ENCODE assay signal across 8 cellular contexts in genomic region chr11:65418431-65418680, GRCh38. TPM values are rescaled to one million over a fixed set of nuclear protein-coding genes. Genes with fewer than 3 reads are reported as not detected.
DNase-seq lines count a peak whose midpoint lies in the region; ATAC-seq and TF ChIP-seq lines count a peak whose summit lies in the region.

No MANE protein-coding gene starts in this region.

- H3K4me3 Mint-ChIP-seq in GM23338 (peak overlapping the region; percentile 58), T-helper 17 cell (peak overlapping the region; percentile 100)

- H3K36me3 ChIP-seq in GM23338 (ENCODE audit: insufficient read depth) (no peaks in the 10 kb centered on the region), skeletal muscle tissue (ENCODE audit: control insufficient read depth in 3 of 3, insufficient read depth in 3 of 3, low read length in 3 of 3) (peaks cover 5 to 7% (median 6%) of the 10 kb centered on the region in 3 donors)

- H3K79me2 ChIP-seq in GM23338 (replicated peaks; ENCODE audit: insufficient read depth), result peaks cover 3% of the 10 kb centered on the region; the same call in 1 of the 2 replicates

- H3K27me3 ChIP-seq in GM23338 (ENCODE audit: insufficient read depth), result no peaks in the 10 kb centered on the region
- no peaks in the 10 kb centered on the region for H3K27me3 ChIP-seq in skeletal muscle tissue (ENCODE audit: control insufficient read depth in 3 of 3, insufficient read depth in 3 of 3, low read length in 3 of 3)

- H3K4me1 Mint-ChIP-seq in GM23338 (peaks cover 64% of the 10 kb centered on the region), T-helper 17 cell (peaks cover 58% of the 10 kb centered on the region)

- H3K9ac ChIP-seq in skeletal muscle tissue (ENCODE audit: low read depth in 1 of 3, low read length in 3 of 3), result peak overlapping the region; percentile 89 to 99 (median 99)

- H3K9me3 ChIP-seq in T-helper 17 cell (ENCODE audit: control insufficient read depth, low read length, poor library complexity, severe bottlenecking) (no peaks in the 10 kb centered on the region), skeletal muscle tissue (ENCODE audit: control insufficient read depth in 3 of 3, low read length in 3 of 3) (no peaks in the 10 kb centered on the region)

- H3K4me2 ChIP-seq in GM23338, result peak overlapping the region; percentile 59

- ATAC-seq in GM23338 (no peak; the same call in 2 of the 3 replicates), T-helper 17 cell (no peak), GM21528 (IDR thresholded peaks at IDR 0.05; ENCODE audit: low FRiP score, unreplicated experiment) (no peak)

- no peaks in the 10 kb centered on the region; the same call in 2 of the 3 replicates for H3K36me3 Mint-ChIP-seq in GM23338 (ENCODE audit: low read depth)
- peaks cover 6% of the 10 kb centered on the region for H3K36me3 Mint-ChIP-seq in T-helper 17 cell (ENCODE audit: low read depth)

- DNase-seq in GM23338 (ENCODE audit: low spot score) (no peak), T-helper 17 cell (no peak), foreskin fibroblast (no peak), dermis blood vessel endothelial cell (no peak), SK-N-DZ (ENCODE audit: low spot score) (no peak), NCI-H524 (lab: John Stamatoyannopoulos, UW) (no peak)

- peak overlapping the region; percentile 100 for H3K27ac Mint-ChIP-seq in GM23338
- peak overlapping the region; percentile 100 for H3K27ac Mint-ChIP-seq in T-helper 17 cell

- no peaks in the 10 kb centered on the region; the same call in 2 of the 3 replicates for H3K9me3 Mint-ChIP-seq in GM23338

- no peak overlapping the region for H2AFZ ChIP-seq in GM23338

- peaks cover 37% of the 10 kb centered on the region for H3K27me3 Mint-ChIP-seq in GM23338 (ENCODE audit: insufficient read depth, low read depth, poor library complexity)
- H3K27me3 Mint-ChIP-seq in T-helper 17 cell, result no peaks in the 10 kb centered on the region

- H3K4me3 ChIP-seq in GM23338 (peak overlapping the region; percentile 15; the same call in 1 of the 2 replicates), foreskin fibroblast (ENCODE audit: low read depth in 1 of 2, low read length in 2 of 2) (peak overlapping the region; percentile 21 to 48), skeletal muscle tissue (ENCODE audit: low read length in 3 of 3) (peak overlapping the region; percentile 69 to 90 (median 86))

- peaks cover 61% of the 10 kb centered on the region for H3K4me1 ChIP-seq in GM23338 (ENCODE audit: insufficient read depth)
- peaks cover 69 to 75% (median 73%) of the 10 kb centered on the region in 3 donors for H3K4me1 ChIP-seq in skeletal muscle tissue (ENCODE audit: control insufficient read depth in 3 of 3, insufficient read depth in 3 of 3, low read length in 3 of 3)

- no peaks in the 10 kb centered on the region for H4K20me1 ChIP-seq in GM23338 (replicated peaks; ENCODE audit: insufficient read depth)

- H3K27ac ChIP-seq in GM23338 (ENCODE audit: low read depth) (peak overlapping the region; percentile 93), skeletal muscle tissue (ENCODE audit: low read depth, low read length) (peak overlapping the region; percentile 99)

- H3F3A ChIP-seq in GM23338 (replicated peaks; ENCODE audit: low read depth), result peaks cover 34% of the 10 kb centered on the region

- TF ChIP-seq CTCF in GM23338 (conservative IDR thresholded peaks at IDR 0.05; ENCODE audit: low read depth in 2 of 2) (no peak), foreskin fibroblast (IDR thresholded peaks at IDR 0.05; ENCODE audit: low read depth, low read length) (no peak)

- H3K9me2 ChIP-seq in GM23338 (ENCODE audit: insufficient read depth), result no peaks in the 10 kb centered on the region

TF ChIP-seq in GM23338, 12 proteins besides CTCF, POLR2A, EP300 and RAD21 (continues in another document):
- TF ChIP-seq STAT1 (IDR thresholded peaks at IDR 0.05; ENCODE audit: unreplicated experiment) (no peak), ZNF114 (CRISPR knock-in tag; IDR thresholded peaks at IDR 0.05) (no peak), EZH2 (IDR thresholded peaks at IDR 0.05; ENCODE audit: low read depth, unreplicated experiment) (no peak), ETS1 (IDR thresholded peaks at IDR 0.05) (no peak), CREB1 (CRISPR knock-in tag; IDR thresholded peaks at IDR 0.05; ENCODE audit: low read depth) (no peak), POLR2AphosphoS5 (IDR thresholded peaks at IDR 0.05; ENCODE audit: low read depth) (no peak), EZH2phosphoT487 (IDR thresholded peaks at IDR 0.05; ENCODE audit: unreplicated experiment) (no peak), NANOG (IDR thresholded peaks at IDR 0.05; ENCODE audit: borderline replicate concordance) (no peak)

RNA-seq across cellular contexts. Expression of gene NEAT1, which starts 4.2 kb away (rescaled TPM):
- 6.3 and 7.2 TPM in 2 replicates for total RNA-seq in GM23338 (2014; rRNA removed; shearing (Covaris generic))
- 3.6 and 5.3 TPM in 2 replicates for polyA plus RNA-seq in GM23338 (2016; fragmentation: Nextera tagmentation; extraction: Ambion mirVana)
- total RNA-seq in T-helper 17 cell, result 100 to 1,000 TPM; 554 to 555 TPM
- total RNA-seq in skeletal muscle tissue, result 26.1 TPM
- 50.4 and 189 TPM in 2 replicates for total RNA-seq in dermis blood vessel endothelial cell
- 15.6 and 18.2 TPM in 2 replicates for polyA plus RNA-seq in SK-N-DZ (2014; cell fraction: cytosol; rRNA removed)
- 45.6 and 148 TPM in 2 replicates for polyA plus RNA-seq in SK-N-DZ (2014; cell fraction: nucleus; rRNA removed)

RNA-seq across cellular contexts. Expression of gene FRMD8, which starts 31.9 kb away (rescaled TPM):
- total RNA-seq in GM23338 (2014; rRNA removed; shearing (Covaris generic)), result 35.4 and 41.4 TPM in 2 replicates
- polyA plus RNA-seq in GM23338 (2016; fragmentation: Nextera tagmentation; extraction: Ambion mirVana), result 6.2 and 7.0 TPM in 2 replicates
- total RNA-seq in T-helper 17 cell, result 10 to 100 TPM; 29.2 to 37.5 TPM
- 8.4 TPM for total RNA-seq in skeletal muscle tissue
- 152 and 238 TPM in 2 replicates for total RNA-seq in dermis blood vessel endothelial cell
- polyA plus RNA-seq in SK-N-DZ (2014; cell fraction: cytosol; rRNA removed), result 25.3 and 31.8 TPM in 2 replicates
- polyA plus RNA-seq in SK-N-DZ (2014; cell fraction: nucleus; rRNA removed), result 28.6 and 39.3 TPM in 2 replicates

RNA-seq across cellular contexts. Expression of gene SLC25A45, which starts 35.9 kb away (rescaled TPM):
- 0.10 and 0.35 TPM in 2 replicates for total RNA-seq in GM23338 (2014; rRNA removed; shearing (Covaris generic))
- 0.74 and 0.89 TPM in 2 replicates for polyA plus RNA-seq in GM23338 (2016; fragmentation: Nextera tagmentation; extraction: Ambion mirVana)
- total RNA-seq in T-helper 17 cell (10 to 100 TPM; 57.7 to 61.6 TPM), skeletal muscle tissue (3.7 TPM), dermis blood vessel endothelial cell (1.0 and 3.3 TPM in 2 replicates)
- 2.4 and 3.9 TPM in 2 replicates for polyA plus RNA-seq in SK-N-DZ (2014; cell fraction: cytosol; rRNA removed)
- polyA plus RNA-seq in SK-N-DZ (2014; cell fraction: nucleus; rRNA removed), result 2.0 and 7.1 TPM in 2 replicates

Comparison
In these comparisons a context has a peak if more than half of its experiments do, and no peak if none do; other contexts are left out.
1. H3K4me3 ChIP-seq: peak in every context shown above with its lines; median percentile 86 in skeletal muscle tissue; 34 in foreskin fibroblast; 15 in GM23338.
2. RNA of gene SLC25A45, which starts 35.9 kb away (total RNA-seq): 57.7 to 61.6 TPM in T-helper 17 cell; 3.7 TPM in skeletal muscle tissue (single experiment), 1.0 to 3.3 TPM in dermis blood vessel endothelial cell and 0.10 to 0.35 TPM in GM23338; every median in the first group is over 10 times any median in the second.